Comparison of ENCODE assay signal across 11 cellular contexts in genomic region chr7:99860281-99861127, GRCh38. TPM values are rescaled to one million over a fixed set of nuclear protein-coding genes. Genes with fewer than 3 reads are reported as not detected.
DNase-seq lines count a peak whose midpoint lies in the region; ATAC-seq and TF ChIP-seq lines count a peak whose summit lies in the region.
"Had no signal": no experiment of that assay in that cellular context is flagged by ENCODE, and none has a peak within 500 bp of the region (broad histone marks: within the 10 kb centered on the region; RNA-seq: fewer than 3 reads in every experiment).

No MANE protein-coding gene starts in this region.

- H3K27me3 ChIP-seq in foreskin keratinocyte (no peaks in the 10 kb centered on the region), rectal smooth muscle tissue (ENCODE audit: control insufficient read depth, insufficient read depth, low read length) (no peaks in the 10 kb centered on the region)

- no peak overlapping the region for H3K9ac ChIP-seq in rectal smooth muscle tissue (ENCODE audit: low read length)

- no peak overlapping the region for H3K4me3 ChIP-seq in rectal smooth muscle tissue (ENCODE audit: low read length)

- TF ChIP-seq CTCF in foreskin keratinocyte (conservative IDR thresholded peaks at IDR 0.05) (no peak), omental fat pad (IDR thresholded peaks at IDR 0.05) (no peak)

- H3K27ac ChIP-seq in foreskin keratinocyte = no peak overlapping the region
- peak overlapping the region; percentile 26 for H3K27ac ChIP-seq in rectal smooth muscle tissue (ENCODE audit: low read depth, low read length)

- H3K36me3 ChIP-seq in rectal smooth muscle tissue (ENCODE audit: control insufficient read depth, insufficient read depth, low read length) = no peaks in the 10 kb centered on the region

- peak; percentile 64 for DNase-seq in ELR (ENCODE audit: low read depth)
- DNase-seq in foreskin keratinocyte = peak; percentile 77 to 87
- DNase-seq in NCI-H2029 treated with DMSO at 0.1 percent for 48 hours (lab: John Stamatoyannopoulos, UW) = no peak
- no peak for DNase-seq in iPS-NIHi11 (ENCODE audit: low spot score)
- DNase-seq in omental fat pad (ENCODE audit: low spot score) = no peak
- DNase-seq: activated CD8-positive, alpha-beta memory T cell treated with anti-CD3 and anti-CD28 coated beads, Interleukin-2, amount 50 U/mL, for 48 hours; DMS53; mesenchymal stem cell had no signal

- peaks cover 8% of the 10 kb centered on the region for H3K4me1 ChIP-seq in foreskin keratinocyte
- no peaks in the 10 kb centered on the region for H3K4me1 ChIP-seq in rectal smooth muscle tissue (ENCODE audit: control insufficient read depth, insufficient read depth, low read length)

- peak; percentile 87 for ATAC-seq in SK-N-SH treated with all-trans-retinoic acid at 6 μM for 48 hours
- peak; percentile 72 for ATAC-seq in foreskin keratinocyte
- ATAC-seq in GM21737 (IDR thresholded peaks at IDR 0.05; ENCODE audit: unreplicated experiment) = no peak
- ATAC-seq in omental fat pad (ENCODE audit: low FRiP score) = no peak

TF ChIP-seq in SK-N-SH treated with all-trans-retinoic acid at 6 μM for 48 hours, 23 proteins besides CTCF, POLR2A, EP300 and RAD21:
- TF ChIP-seq CSDC2 (CRISPR knock-in tag; IDR thresholded peaks at IDR 0.05) (no peak), BACH2 (CRISPR knock-in tag; IDR thresholded peaks at IDR 0.05; ENCODE audit: borderline replicate concordance) (no peak), PPARA (CRISPR knock-in tag; IDR thresholded peaks at IDR 0.05; ENCODE audit: borderline replicate concordance) (no peak), TOX (CRISPR knock-in tag; IDR thresholded peaks at IDR 0.05; ENCODE audit: borderline replicate concordance) (no peak), ZC3H10 (CRISPR knock-in tag; IDR thresholded peaks at IDR 0.05) (no peak)

RNA-seq across cellular contexts. Expression of gene OR2AE1, which starts 16.3 kb away (rescaled TPM):
- total RNA-seq in foreskin keratinocyte (not detected in 2 replicates), omental fat pad (1 to 10 TPM in 1 of 4 donors, under 1 TPM in 1, not detected in 2; 0.72 to 1.2 TPM)
- not detected in 2 replicates for polyA plus RNA-seq in foreskin keratinocyte

RNA-seq across cellular contexts. Expression of gene CYP3A43, which starts 32.7 kb away (rescaled TPM):
- total RNA-seq in foreskin keratinocyte (not detected in 2 replicates), omental fat pad (not detected)
- polyA plus RNA-seq in foreskin keratinocyte = not detected in 2 replicates

RNA-seq across cellular contexts. Expression of gene TRIM4, which starts 58.8 kb away (rescaled TPM):
- total RNA-seq in foreskin keratinocyte = 17.7 and 19.5 TPM in 2 replicates
- 8.4 and 9.1 TPM in 2 replicates for polyA plus RNA-seq in foreskin keratinocyte
- 10 to 100 TPM; 28.8 to 45.2 (median 35.1) TPM for total RNA-seq in omental fat pad

Comparison
In these comparisons a context has a peak if more than half of its experiments do, and no peak if none do; other contexts are left out.
1. DNase-seq: peak in ELR (single experiment) and foreskin keratinocyte (2 of 2); none in NCI-H2029 treated with DMSO at 0.1 percent for 48 hours (single experiment), iPS-NIHi11 (single experiment) and omental fat pad (single experiment).
2. ATAC-seq: peak in SK-N-SH treated with all-trans-retinoic acid at 6 μM for 48 hours (single experiment) and foreskin keratinocyte (single experiment); none in GM21737 (single experiment) and omental fat pad (single experiment).